Comparison of ENCODE assay signal across 28 cellular contexts in the genomic region with DNA sequence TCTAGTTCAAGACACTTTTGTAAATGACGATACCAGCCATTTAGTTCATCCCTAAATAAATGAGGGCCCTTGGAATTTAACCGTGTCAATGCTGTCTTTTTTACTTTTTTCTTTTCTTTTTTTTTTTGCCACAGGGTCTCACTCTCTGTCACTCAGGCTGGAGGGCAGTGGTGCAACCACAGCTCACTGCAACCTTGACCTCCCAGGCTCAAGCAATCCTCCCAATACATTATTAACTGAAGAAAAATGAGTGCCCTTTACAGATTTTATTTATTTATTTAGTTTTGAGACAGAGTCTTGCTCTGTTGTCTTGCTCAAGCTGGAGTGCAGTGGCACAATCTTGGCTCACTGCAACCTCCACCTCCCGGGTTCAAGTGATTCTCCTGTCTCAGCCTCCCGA.
"Had no signal": no experiment of that assay in that cellular context is flagged by ENCODE, and none has a peak within 500 bp of the region (broad histone marks: within the 10 kb centered on the region; RNA-seq: fewer than 3 reads in every experiment).

No MANE protein-coding gene starts in this region.

- H3K4me1 ChIP-seq: foreskin keratinocyte had no signal

- ATAC-seq: effector memory CD8-positive, alpha-beta T cell; esophagus mucosa; foreskin keratinocyte; gastrocnemius medialis; gastroesophageal sphincter; heart left ventricle; heart right ventricle had no signal

- DNase-seq: colonic mucosa; cortex of kidney; dermis blood vessel endothelial cell; dorsolateral prefrontal cortex; effector CD4-positive, alpha-beta T cell; effector CD8-positive, alpha-beta T cell; effector memory CD4-positive, alpha-beta T cell; effector memory CD8-positive, alpha-beta T cell; endodermal cell; erythroblast; esophagus squamous epithelium; foreskin fibroblast; foreskin keratinocyte; foreskin melanocyte; gastrocnemius medialis; glutamatergic neuron; head of caudate nucleus; heart left ventricle; heart right ventricle had no signal

- H3K9me3 ChIP-seq: colonic mucosa, esophagus squamous epithelium, gastrocnemius medialis, gastroesophageal sphincter, heart left ventricle, heart right ventricle had no signal

- H3K27me3 ChIP-seq: colonic mucosa, dorsolateral prefrontal cortex, esophagus muscularis mucosa, esophagus squamous epithelium, foreskin keratinocyte, gastrocnemius medialis, gastroesophageal sphincter, heart left ventricle, heart right ventricle had no signal

- FAIRE-seq: colon, endometrium, endothelial cell of umbilical vein, frontal cortex had no signal

- H3K36me3 ChIP-seq: colonic mucosa, esophagus muscularis mucosa, esophagus squamous epithelium, gastrocnemius medialis, gastroesophageal sphincter, heart left ventricle, heart right ventricle had no signal

- H3K4me3 ChIP-seq: colonic mucosa, coronary artery, dorsolateral prefrontal cortex, esophagus muscularis mucosa, esophagus squamous epithelium, gastrocnemius medialis, gastroesophageal sphincter, heart left ventricle, heart right ventricle had no signal

- H3K27ac ChIP-seq: colonic mucosa, coronary artery, dorsolateral prefrontal cortex, epithelial cell of prostate, esophagus muscularis mucosa, esophagus squamous epithelium, foreskin keratinocyte, gastrocnemius medialis, gastroesophageal sphincter, heart left ventricle, heart right ventricle had no signal
